In the genomic region with DNA sequence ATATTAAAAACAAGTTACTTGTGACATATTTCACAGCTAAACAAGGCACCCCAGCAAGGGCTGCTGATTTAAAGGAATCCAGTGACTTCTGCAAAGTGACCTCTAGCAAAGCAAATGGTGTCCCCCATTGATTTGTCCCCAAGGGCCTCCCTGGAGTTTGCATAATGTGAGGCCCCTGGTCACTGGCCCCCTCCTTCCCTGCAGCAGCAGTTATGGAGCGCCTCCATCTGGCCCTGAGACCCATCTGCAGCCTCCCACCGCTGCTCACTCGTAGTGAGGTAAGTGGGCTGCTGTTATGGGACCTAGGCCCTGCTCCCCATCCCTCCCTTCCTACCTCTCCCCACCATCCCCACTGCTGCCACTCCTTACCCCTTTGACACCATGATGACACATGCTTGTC, we compare ENCODE assay signal across 2 cellular contexts.
TF ChIP-seq lines count a peak whose summit lies in the region.

No MANE protein-coding gene starts in this region.

TF ChIP-seq in SK-N-SH, 30 proteins besides CTCF, POLR2A, EP300 and RAD21 (continued from another document):
- TF ChIP-seq, protein P1, sequence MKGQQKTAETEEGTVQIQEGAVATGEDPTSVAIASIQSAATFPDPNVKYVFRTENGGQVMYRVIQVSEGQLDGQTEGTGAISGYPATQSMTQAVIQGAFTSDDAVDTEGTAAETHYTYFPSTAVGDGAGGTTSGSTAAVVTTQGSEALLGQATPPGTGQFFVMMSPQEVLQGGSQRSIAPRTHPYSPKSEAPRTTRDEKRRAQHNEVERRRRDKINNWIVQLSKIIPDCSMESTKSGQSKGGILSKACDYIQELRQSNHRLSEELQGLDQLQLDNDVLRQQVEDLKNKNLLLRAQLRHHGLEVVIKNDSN (IDR thresholded peaks at IDR 0.05; ENCODE audit: borderline replicate concordance, low read depth), result no peak
- TF ChIP-seq JUND (IDR thresholded peaks at IDR 0.05), result no peak
- TF ChIP-seq POLR2AphosphoS5 (IDR thresholded peaks at IDR 0.05; ENCODE audit: low read depth, low read length), result no peak
- no peak for TF ChIP-seq NRF1 (IDR thresholded peaks at IDR 0.05; ENCODE audit: low read depth, low read length)
- TF ChIP-seq, protein P2, sequence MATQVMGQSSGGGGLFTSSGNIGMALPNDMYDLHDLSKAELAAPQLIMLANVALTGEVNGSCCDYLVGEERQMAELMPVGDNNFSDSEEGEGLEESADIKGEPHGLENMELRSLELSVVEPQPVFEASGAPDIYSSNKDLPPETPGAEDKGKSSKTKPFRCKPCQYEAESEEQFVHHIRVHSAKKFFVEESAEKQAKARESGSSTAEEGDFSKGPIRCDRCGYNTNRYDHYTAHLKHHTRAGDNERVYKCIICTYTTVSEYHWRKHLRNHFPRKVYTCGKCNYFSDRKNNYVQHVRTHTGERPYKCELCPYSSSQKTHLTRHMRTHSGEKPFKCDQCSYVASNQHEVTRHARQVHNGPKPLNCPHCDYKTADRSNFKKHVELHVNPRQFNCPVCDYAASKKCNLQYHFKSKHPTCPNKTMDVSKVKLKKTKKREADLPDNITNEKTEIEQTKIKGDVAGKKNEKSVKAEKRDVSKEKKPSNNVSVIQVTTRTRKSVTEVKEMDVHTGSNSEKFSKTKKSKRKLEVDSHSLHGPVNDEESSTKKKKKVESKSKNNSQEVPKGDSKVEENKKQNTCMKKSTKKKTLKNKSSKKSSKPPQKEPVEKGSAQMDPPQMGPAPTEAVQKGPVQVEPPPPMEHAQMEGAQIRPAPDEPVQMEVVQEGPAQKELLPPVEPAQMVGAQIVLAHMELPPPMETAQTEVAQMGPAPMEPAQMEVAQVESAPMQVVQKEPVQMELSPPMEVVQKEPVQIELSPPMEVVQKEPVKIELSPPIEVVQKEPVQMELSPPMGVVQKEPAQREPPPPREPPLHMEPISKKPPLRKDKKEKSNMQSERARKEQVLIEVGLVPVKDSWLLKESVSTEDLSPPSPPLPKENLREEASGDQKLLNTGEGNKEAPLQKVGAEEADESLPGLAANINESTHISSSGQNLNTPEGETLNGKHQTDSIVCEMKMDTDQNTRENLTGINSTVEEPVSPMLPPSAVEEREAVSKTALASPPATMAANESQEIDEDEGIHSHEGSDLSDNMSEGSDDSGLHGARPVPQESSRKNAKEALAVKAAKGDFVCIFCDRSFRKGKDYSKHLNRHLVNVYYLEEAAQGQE (IDR thresholded peaks at IDR 0.05; ENCODE audit: low read depth, low read length), result no peak
- no peak for TF ChIP-seq RCOR1 (IDR thresholded peaks at IDR 0.05; ENCODE audit: low read length)
- TF ChIP-seq FOXJ3 (CRISPR knock-in tag; IDR thresholded peaks at IDR 0.05), result no peak
- TF ChIP-seq CHD2 (IDR thresholded peaks at IDR 0.05; ENCODE audit: low read length, partially characterized antibody), result no peak
- TF ChIP-seq, protein P3, sequence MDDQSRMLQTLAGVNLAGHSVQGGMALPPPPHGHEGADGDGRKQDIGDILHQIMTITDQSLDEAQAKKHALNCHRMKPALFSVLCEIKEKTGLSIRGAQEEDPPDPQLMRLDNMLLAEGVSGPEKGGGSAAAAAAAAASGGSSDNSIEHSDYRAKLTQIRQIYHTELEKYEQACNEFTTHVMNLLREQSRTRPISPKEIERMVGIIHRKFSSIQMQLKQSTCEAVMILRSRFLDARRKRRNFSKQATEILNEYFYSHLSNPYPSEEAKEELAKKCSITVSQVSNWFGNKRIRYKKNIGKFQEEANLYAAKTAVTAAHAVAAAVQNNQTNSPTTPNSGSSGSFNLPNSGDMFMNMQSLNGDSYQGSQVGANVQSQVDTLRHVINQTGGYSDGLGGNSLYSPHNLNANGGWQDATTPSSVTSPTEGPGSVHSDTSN (IDR thresholded peaks at IDR 0.05), result no peak
- TF ChIP-seq, protein P4, sequence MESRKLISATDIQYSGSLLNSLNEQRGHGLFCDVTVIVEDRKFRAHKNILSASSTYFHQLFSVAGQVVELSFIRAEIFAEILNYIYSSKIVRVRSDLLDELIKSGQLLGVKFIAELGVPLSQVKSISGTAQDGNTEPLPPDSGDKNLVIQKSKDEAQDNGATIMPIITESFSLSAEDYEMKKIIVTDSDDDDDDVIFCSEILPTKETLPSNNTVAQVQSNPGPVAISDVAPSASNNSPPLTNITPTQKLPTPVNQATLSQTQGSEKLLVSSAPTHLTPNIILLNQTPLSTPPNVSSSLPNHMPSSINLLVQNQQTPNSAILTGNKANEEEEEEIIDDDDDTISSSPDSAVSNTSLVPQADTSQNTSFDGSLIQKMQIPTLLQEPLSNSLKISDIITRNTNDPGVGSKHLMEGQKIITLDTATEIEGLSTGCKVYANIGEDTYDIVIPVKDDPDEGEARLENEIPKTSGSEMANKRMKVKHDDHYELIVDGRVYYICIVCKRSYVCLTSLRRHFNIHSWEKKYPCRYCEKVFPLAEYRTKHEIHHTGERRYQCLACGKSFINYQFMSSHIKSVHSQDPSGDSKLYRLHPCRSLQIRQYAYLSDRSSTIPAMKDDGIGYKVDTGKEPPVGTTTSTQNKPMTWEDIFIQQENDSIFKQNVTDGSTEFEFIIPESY (IDR thresholded peaks at IDR 0.05; ENCODE audit: borderline replicate concordance, low read depth), result no peak
- no peak for TF ChIP-seq MEF2A (IDR thresholded peaks at IDR 0.05; ENCODE audit: borderline replicate concordance, low read depth)
- TF ChIP-seq FOXM1 (IDR thresholded peaks at IDR 0.05; ENCODE audit: low read depth), result no peak
- TF ChIP-seq, protein P5, sequence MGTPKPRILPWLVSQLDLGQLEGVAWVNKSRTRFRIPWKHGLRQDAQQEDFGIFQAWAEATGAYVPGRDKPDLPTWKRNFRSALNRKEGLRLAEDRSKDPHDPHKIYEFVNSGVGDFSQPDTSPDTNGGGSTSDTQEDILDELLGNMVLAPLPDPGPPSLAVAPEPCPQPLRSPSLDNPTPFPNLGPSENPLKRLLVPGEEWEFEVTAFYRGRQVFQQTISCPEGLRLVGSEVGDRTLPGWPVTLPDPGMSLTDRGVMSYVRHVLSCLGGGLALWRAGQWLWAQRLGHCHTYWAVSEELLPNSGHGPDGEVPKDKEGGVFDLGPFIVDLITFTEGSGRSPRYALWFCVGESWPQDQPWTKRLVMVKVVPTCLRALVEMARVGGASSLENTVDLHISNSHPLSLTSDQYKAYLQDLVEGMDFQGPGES (IDR thresholded peaks at IDR 0.05; ENCODE audit: low read depth, low read length), result no peak
- TF ChIP-seq RXRA (IDR thresholded peaks at IDR 0.05; ENCODE audit: borderline replicate concordance, low read depth), result no peak
- no peak for TF ChIP-seq MXI1 (IDR thresholded peaks at IDR 0.05; ENCODE audit: low read depth, low read length)
- no peak for TF ChIP-seq EZH2phosphoT487 (IDR thresholded peaks at IDR 0.05; ENCODE audit: borderline replicate concordance, low read depth)
- TF ChIP-seq TEAD4 (IDR thresholded peaks at IDR 0.05; ENCODE audit: borderline replicate concordance, insufficient read depth), result no peak

TF ChIP-seq in SK-N-SH treated with all-trans-retinoic acid at 6 μM for 48 hours, 23 proteins besides CTCF, POLR2A, EP300 and RAD21:
- TF ChIP-seq, protein P6, sequence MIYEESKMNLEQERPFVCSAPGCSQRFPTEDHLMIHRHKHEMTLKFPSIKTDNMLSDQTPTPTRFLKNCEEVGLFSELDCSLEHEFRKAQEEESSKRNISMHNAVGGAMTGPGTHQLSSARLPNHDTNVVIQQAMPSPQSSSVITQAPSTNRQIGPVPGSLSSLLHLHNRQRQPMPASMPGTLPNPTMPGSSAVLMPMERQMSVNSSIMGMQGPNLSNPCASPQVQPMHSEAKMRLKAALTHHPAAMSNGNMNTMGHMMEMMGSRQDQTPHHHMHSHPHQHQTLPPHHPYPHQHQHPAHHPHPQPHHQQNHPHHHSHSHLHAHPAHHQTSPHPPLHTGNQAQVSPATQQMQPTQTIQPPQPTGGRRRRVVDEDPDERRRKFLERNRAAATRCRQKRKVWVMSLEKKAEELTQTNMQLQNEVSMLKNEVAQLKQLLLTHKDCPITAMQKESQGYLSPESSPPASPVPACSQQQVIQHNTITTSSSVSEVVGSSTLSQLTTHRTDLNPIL (CRISPR knock-in tag; IDR thresholded peaks at IDR 0.05; ENCODE audit: low read depth), result no peak
- no peak for TF ChIP-seq ZNF565 (CRISPR knock-in tag; conservative IDR thresholded peaks at IDR 0.05; ENCODE audit: low read depth)
- TF ChIP-seq, protein P7, sequence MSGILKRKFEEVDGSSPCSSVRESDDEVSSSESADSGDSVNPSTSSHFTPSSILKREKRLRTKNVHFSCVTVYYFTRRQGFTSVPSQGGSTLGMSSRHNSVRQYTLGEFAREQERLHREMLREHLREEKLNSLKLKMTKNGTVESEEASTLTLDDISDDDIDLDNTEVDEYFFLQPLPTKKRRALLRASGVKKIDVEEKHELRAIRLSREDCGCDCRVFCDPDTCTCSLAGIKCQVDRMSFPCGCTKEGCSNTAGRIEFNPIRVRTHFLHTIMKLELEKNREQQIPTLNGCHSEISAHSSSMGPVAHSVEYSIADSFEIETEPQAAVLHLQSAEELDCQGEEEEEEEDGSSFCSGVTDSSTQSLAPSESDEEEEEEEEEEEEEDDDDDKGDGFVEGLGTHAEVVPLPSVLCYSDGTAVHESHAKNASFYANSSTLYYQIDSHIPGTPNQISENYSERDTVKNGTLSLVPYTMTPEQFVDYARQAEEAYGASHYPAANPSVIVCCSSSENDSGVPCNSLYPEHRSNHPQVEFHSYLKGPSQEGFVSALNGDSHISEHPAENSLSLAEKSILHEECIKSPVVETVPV (CRISPR knock-in tag; IDR thresholded peaks at IDR 0.05), result no peak
TF ChIP-seq in SK-N-SH treated with all-trans-retinoic acid at 6 μM for 48 hours: peak in this region for 0.
